Comparison of ENCODE assay signal across 19 cellular contexts in the genomic region with DNA sequence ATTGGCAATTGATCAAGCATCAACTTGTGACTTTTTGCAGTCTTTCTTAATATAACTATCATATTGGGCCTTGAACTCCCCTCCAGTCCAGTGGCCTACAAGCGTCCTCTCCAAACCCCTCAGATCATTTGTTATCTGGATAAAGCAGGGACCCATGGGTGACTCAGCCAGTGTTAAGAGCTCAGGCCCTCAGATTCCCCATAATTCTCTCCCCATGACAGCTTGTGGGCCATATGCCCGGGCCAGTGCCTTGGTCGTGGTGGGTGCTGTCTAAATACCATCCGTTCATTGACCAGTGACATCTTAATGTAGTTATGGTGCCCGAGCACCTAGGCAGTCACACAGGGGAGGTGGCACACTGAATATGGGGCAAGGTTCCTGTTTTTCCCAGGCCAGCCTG. TPM values are rescaled to one million over a fixed set of nuclear protein-coding genes. Genes with fewer than 3 reads are reported as not detected.
DNase-seq lines count a peak whose midpoint lies in the region; ATAC-seq and TF ChIP-seq lines count a peak whose summit lies in the region.
"Had no signal": no experiment of that assay in that cellular context is flagged by ENCODE, and none has a peak within 500 bp of the region (broad histone marks: within the 10 kb centered on the region; RNA-seq: fewer than 3 reads in every experiment).

No MANE protein-coding gene starts in this region.

- H3K9ac ChIP-seq in GM23248, result no peak overlapping the region
- H3K9ac ChIP-seq: BLaER1 treated with 17β-estradiol and CSF1 and Interleukin-3, amounts not matched to agents 10 nM and 100 nM had no signal

- H3K4me3 ChIP-seq in adrenal gland (no peak overlapping the region), gastrocnemius medialis (no peak overlapping the region), GM23248 (no peak overlapping the region)
- H3K4me3 ChIP-seq: BLaER1 treated with 17β-estradiol and CSF1 and Interleukin-3, amounts not matched to agents 10 nM and 100 nM had no signal

- TF ChIP-seq POLR2A in adrenal gland (IDR thresholded peaks at IDR 0.05) (peak in 1 of 2 donors; percentile 28), gastrocnemius medialis (IDR thresholded peaks at IDR 0.05) (no peak)

- H2AFZ ChIP-seq in GM23248, result no peak overlapping the region

- no peaks in the 10 kb centered on the region for H3K79me2 ChIP-seq in GM23248 (ENCODE audit: insufficient read depth)

- no peaks in the 10 kb centered on the region for H3K9me3 Mint-ChIP-seq in glutamatergic neuron (ENCODE audit: unreplicated experiment)
- H3K9me3 Mint-ChIP-seq: CD8-positive, alpha-beta T cell had no signal

- H3K9me3 ChIP-seq in adrenal gland (replicated peaks in 1 of 3), result no peaks in the 10 kb centered on the region
- H3K9me3 ChIP-seq in gastrocnemius medialis, result no peaks in the 10 kb centered on the region
- no peaks in the 10 kb centered on the region for H3K9me3 ChIP-seq in GM23248 (ENCODE audit: low read depth)
- H3K9me3 ChIP-seq: BLaER1 treated with 17β-estradiol and CSF1 and Interleukin-3, amounts not matched to agents 10 nM and 100 nM had no signal

- no peak overlapping the region for H3K27ac Mint-ChIP-seq in glutamatergic neuron (ENCODE audit: unreplicated experiment)
- H3K27ac Mint-ChIP-seq: CD8-positive, alpha-beta T cell had no signal

- H3K27me3 ChIP-seq in adrenal gland, result no peaks in the 10 kb centered on the region
- H3K27me3 ChIP-seq in gastrocnemius medialis, result no peaks in the 10 kb centered on the region
- H3K27me3 ChIP-seq in GM23248 (replicated peaks; ENCODE audit: insufficient read depth), result peaks cover 45% of the 10 kb centered on the region
- H3K27me3 ChIP-seq: BLaER1 treated with 17β-estradiol and CSF1 and Interleukin-3, amounts not matched to agents 10 nM and 100 nM had no signal

- H3K4me3 Mint-ChIP-seq in glutamatergic neuron (ENCODE audit: unreplicated experiment), result no peak overlapping the region
- H3K4me3 Mint-ChIP-seq: CD8-positive, alpha-beta T cell had no signal

- TF ChIP-seq CTCF in adrenal gland (IDR thresholded peaks at IDR 0.05) (no peak), glutamatergic neuron (IDR thresholded peaks at IDR 0.05; ENCODE audit: partially characterized antibody, unreplicated experiment) (no peak), gastrocnemius medialis (IDR thresholded peaks at IDR 0.05 in 4 of 5, conservative IDR thresholded peaks at IDR 0.05 in 1 of 5) (no peak)

- no peaks in the 10 kb centered on the region for H3K4me1 Mint-ChIP-seq in glutamatergic neuron (ENCODE audit: low read depth, unreplicated experiment)

- no peak overlapping the region for H3K4me2 ChIP-seq in GM23248 (ENCODE audit: unreplicated experiment)
- H3K4me2 ChIP-seq: BLaER1 treated with 17β-estradiol and CSF1 and Interleukin-3, amounts not matched to agents 10 nM and 100 nM had no signal

- ATAC-seq in gastrocnemius medialis, result no peak
- ATAC-seq in activated CD4-positive, CD25-positive, alpha-beta regulatory T cell treated with anti-CD3 and anti-CD28 coated beads, Interleukin-2, amount 50 U/mL, for 24 hours, result no peak
- ATAC-seq: CD8-positive, alpha-beta T cell; HepG2 had no signal

- no peaks in the 10 kb centered on the region for H3F3A ChIP-seq in GM23248 (ENCODE audit: insufficient read depth)

- intact Hi-C loops in adrenal gland (cut with DNase I), result no loop called here
- intact Hi-C loops in gastrocnemius medialis (cut with DNase I; ENCODE audit: low total_unique reads), result no loop called here

- WGBS in adrenal gland, 4 donors, result 37 to 42% (median 38%) methylated on average over 5 of the region's 5 CpGs
- 51% methylated on average over 5 of the region's 5 CpGs for WGBS in GM23248 (ENCODE audit: low coverage in 1 of 2, low lambda C conversion rate in 2 of 2, missing lambda C conversion rate in 2 of 2), 2 experiments

- H3K36me3 ChIP-seq in adrenal gland (replicated peaks in 1 of 2) (no peaks in the 10 kb centered on the region), gastrocnemius medialis (no peaks in the 10 kb centered on the region), GM23248 (ENCODE audit: low read depth) (no peaks in the 10 kb centered on the region)
- H3K36me3 ChIP-seq: BLaER1 treated with 17β-estradiol and CSF1 and Interleukin-3, amounts not matched to agents 10 nM and 100 nM had no signal

- no peaks in the 10 kb centered on the region for H4K20me1 ChIP-seq in GM23248 (ENCODE audit: insufficient read depth)

- peaks cover 45 to 52% of the 10 kb centered on the region in 2 donors for H3K4me1 ChIP-seq in adrenal gland (replicated peaks in 1 of 2)
- H3K4me1 ChIP-seq in gastrocnemius medialis, result peaks cover 6 to 7% of the 10 kb centered on the region in 2 donors
- H3K4me1 ChIP-seq in GM23248 (ENCODE audit: insufficient read depth), result no peaks in the 10 kb centered on the region
- H3K4me1 ChIP-seq: BLaER1 treated with 17β-estradiol and CSF1 and Interleukin-3, amounts not matched to agents 10 nM and 100 nM had no signal

- DNase-seq in EL (peak; percentile 11), M059J (ENCODE audit: low read depth) (peak; percentile 66), adrenal gland (peak; percentile 81 to 95 (median 92)), kidney tubule cell (ENCODE audit: low spot score) (peak; percentile 10), glutamatergic neuron (no peak), gastrocnemius medialis (no peak), GM23248 (no peak)
- DNase-seq: Calu3; CD8-positive, alpha-beta T cell; NCI-H1092; NCI-H1436 treated with DMSO at 0.1 percent for 48 hours; NCI-H2029 treated with DMSO at 0.1 percent for 48 hours; NCI-H2171; NCI-H446; NCI-H69; SIG-M5 had no signal

- H3K27ac ChIP-seq in adrenal gland (peak overlapping the region in 4 of 5 donors; percentile 52 to 76 (median 62)), gastrocnemius medialis (no peak overlapping the region), GM23248 (no peak overlapping the region)
- H3K27ac ChIP-seq: BLaER1 treated with 17β-estradiol and CSF1 and Interleukin-3, amounts not matched to agents 10 nM and 100 nM had no signal

- peaks cover 1% of the 10 kb centered on the region for H3K27me3 Mint-ChIP-seq in glutamatergic neuron (ENCODE audit: unreplicated experiment)

- in situ Hi-C loops in gastrocnemius medialis (cut with MboI; ENCODE audit: low sequenced_read_pairs in 4 of 4), result no loop called here
- in situ Hi-C loops in GM23248 (cut with MboI), result no loop called here

- H3K36me3 Mint-ChIP-seq in glutamatergic neuron (ENCODE audit: unreplicated experiment), result no peaks in the 10 kb centered on the region
- H3K36me3 Mint-ChIP-seq: CD8-positive, alpha-beta T cell had no signal

- H3K9me2 ChIP-seq in GM23248 (ENCODE audit: insufficient read depth), result no peaks in the 10 kb centered on the region

RNA-seq across cellular contexts. Expression of a gene that starts 18.1 kb away (rescaled TPM):
- total RNA-seq in M059J (2014; rRNA removed; shearing (Covaris generic)), result 0.15 TPM in 1 of 2 replicates, not detected in the other
- total RNA-seq in adrenal gland (10 to 100 TPM; 15.0 to 62.7 (median 29.0) TPM), glutamatergic neuron (ENCODE audit: unreplicated experiment) (18.1 TPM), gastrocnemius medialis (under 1 TPM; 0.27 to 0.61 (median 0.46) TPM)
- polyA plus RNA-seq in adrenal gland (10 to 100 TPM in 1 of 3 donors, 1 to 10 TPM in 2; 6.5 to 11.3 (median 9.9) TPM), GM23248 (2016; fragmentation: Nextera tagmentation; extraction: Ambion mirVana) (0.03 TPM in 1 of 2 replicates, not detected in the other)
- total RNA-seq in GM23248 (2014; rRNA removed; shearing (Covaris generic)), result not detected in 2 replicates
- total RNA-seq: HepG2 had no signal
- polyA plus RNA-seq: HepG2 had no signal

Comparison
In these comparisons a context has a peak if more than half of its experiments do, and no peak if none do; other contexts are left out.
1. DNase-seq: peak in EL (single experiment), M059J (single experiment), adrenal gland (7 of 7) and kidney tubule cell (single experiment); none in glutamatergic neuron (single experiment), gastrocnemius medialis (0 of 2) and GM23248 (single experiment).
2. H3K27ac ChIP-seq: peak in adrenal gland (4 of 5); none in gastrocnemius medialis (0 of 4) and GM23248 (single experiment).
3. RNA of a gene that starts 18.1 kb away (total RNA-seq): 15.0 to 62.7 TPM in adrenal gland and 18.1 TPM in glutamatergic neuron (single experiment); 0.27 to 0.61 TPM in gastrocnemius medialis, 0.15 TPM in M059J and not detected in GM23248; every median in the first group is over 4 times any median in the second.